Comparison of ENCODE assay signal across 29 cellular contexts in genomic region chr13:77319536-77319935, GRCh38. TPM values are rescaled to one million over a fixed set of nuclear protein-coding genes. Genes with fewer than 3 reads are reported as not detected.
DNase-seq lines count a peak whose midpoint lies in the region; ATAC-seq and TF ChIP-seq lines count a peak whose summit lies in the region.
"Had no signal": no experiment of that assay in that cellular context is flagged by ENCODE, and none has a peak within 500 bp of the region (broad histone marks: within the 10 kb centered on the region; RNA-seq: fewer than 3 reads in every experiment).

No MANE protein-coding gene starts in this region.

- TF ChIP-seq EP300 in sigmoid colon (IDR thresholded peaks at IDR 0.05) (no peak), suprapubic skin (IDR thresholded peaks at IDR 0.05) (no peak)

- TF ChIP-seq POLR2A in sigmoid colon (IDR thresholded peaks at IDR 0.05) (no peak), suprapubic skin (IDR thresholded peaks at IDR 0.05) (no peak)

- H3K27ac Mint-ChIP-seq in activated CD4-positive, alpha-beta T cell treated with anti-CD3 and anti-CD28 coated beads for 36 hours, result peak overlapping the region; percentile 9
- peak overlapping the region in 6 of 7 donors; percentile 8 to 82 (median 28) for H3K27ac Mint-ChIP-seq in CD4-positive, alpha-beta memory T cell
- peak overlapping the region; percentile 47 for H3K27ac Mint-ChIP-seq in T-helper 17 cell
- no peak overlapping the region for H3K27ac Mint-ChIP-seq in memory B cell
- H3K27ac Mint-ChIP-seq: activated naive CD4-positive, alpha-beta T cell treated with anti-CD3 and anti-CD28 coated beads, Interleukin-2, amount 10 ng/mL, durations not matched to agents 7 days and 5 days had no signal

- no peaks in the 10 kb centered on the region for H3K36me3 ChIP-seq in CD4-positive, alpha-beta memory T cell (ENCODE audit: insufficient read depth, low read length)
- H3K36me3 ChIP-seq in sigmoid colon (no peaks in the 10 kb centered on the region), suprapubic skin (no peaks in the 10 kb centered on the region)
- H3K36me3 ChIP-seq: uterus had no signal

- no peak overlapping the region for H3K27ac ChIP-seq in CD4-positive, alpha-beta memory T cell (ENCODE audit: low read depth, low read length)
- no peak overlapping the region for H3K27ac ChIP-seq in sigmoid colon
- no peak overlapping the region for H3K27ac ChIP-seq in coronary artery
- H3K27ac ChIP-seq in suprapubic skin, result no peak overlapping the region
- H3K27ac ChIP-seq: ascending aorta, epithelial cell of prostate, hepatocyte, HL-60, parathyroid adenoma, uterus had no signal

- H3K36me3 Mint-ChIP-seq in activated CD4-positive, alpha-beta T cell treated with anti-CD3 and anti-CD28 coated beads for 36 hours (ENCODE audit: low read depth), result peaks cover 5% of the 10 kb centered on the region
- peaks cover 5 to 11% of the 10 kb centered on the region in 2 donors for H3K36me3 Mint-ChIP-seq in CD4-positive, alpha-beta memory T cell
- H3K36me3 Mint-ChIP-seq in T-helper 17 cell (ENCODE audit: low read depth), result no peaks in the 10 kb centered on the region
- peaks cover 3% of the 10 kb centered on the region for H3K36me3 Mint-ChIP-seq in memory B cell

- peaks cover 93% of the 10 kb centered on the region for H3K4me1 Mint-ChIP-seq in activated CD4-positive, alpha-beta T cell treated with anti-CD3 and anti-CD28 coated beads for 36 hours
- peaks cover 74 to 98% (median 87%) of the 10 kb centered on the region in 4 donors for H3K4me1 Mint-ChIP-seq in CD4-positive, alpha-beta memory T cell
- H3K4me1 Mint-ChIP-seq in T-helper 17 cell, result peaks cover 77% of the 10 kb centered on the region
- H3K4me1 Mint-ChIP-seq in memory B cell, result peaks cover 65% of the 10 kb centered on the region

- H3K27me3 ChIP-seq in CD4-positive, alpha-beta memory T cell (ENCODE audit: insufficient read depth, low read length), result no peaks in the 10 kb centered on the region
- no peaks in the 10 kb centered on the region for H3K27me3 ChIP-seq in sigmoid colon
- H3K27me3 ChIP-seq in suprapubic skin, result no peaks in the 10 kb centered on the region
- H3K27me3 ChIP-seq: ascending aorta, hepatocyte, uterus had no signal

- H3K4me3 ChIP-seq in CD4-positive, alpha-beta memory T cell (ENCODE audit: low read length in 2 of 2), result no peak overlapping the region
- H3K4me3 ChIP-seq in sigmoid colon (no peak overlapping the region), coronary artery (no peak overlapping the region), suprapubic skin (no peak overlapping the region)
- H3K4me3 ChIP-seq: ascending aorta, hepatocyte, smooth muscle cell, uterus had no signal

- POLR2A ChIA-PET in activated CD4-positive, alpha-beta T cell treated with anti-CD3 and anti-CD28 coated beads for 36 hours (lab: Charles Lee), result interaction anchor here (1.0 kb wide), 1 partner anchor 10 kb away, joined by 3 read pairs; no protein-coding TSS in a partner anchor
- POLR2A ChIA-PET in CD4-positive, alpha-beta memory T cell (lab: Charles Lee; ENCODE audit: partially characterized antibody), result interaction anchor here (1.0 to 2.7 kb wide), 3 partner anchors 9 to 159 kb away, joined by 3 to 17 read pairs (median 5); no protein-coding TSS in a partner anchor

- no peaks in the 10 kb centered on the region for H3K27me3 Mint-ChIP-seq in activated CD4-positive, alpha-beta T cell treated with anti-CD3 and anti-CD28 coated beads for 36 hours
- H3K27me3 Mint-ChIP-seq in CD4-positive, alpha-beta memory T cell, result no peaks in the 10 kb centered on the region
- H3K27me3 Mint-ChIP-seq in T-helper 17 cell, result no peaks in the 10 kb centered on the region
- H3K27me3 Mint-ChIP-seq in memory B cell, result no peaks in the 10 kb centered on the region
- H3K27me3 Mint-ChIP-seq: activated naive CD4-positive, alpha-beta T cell treated with anti-CD3 and anti-CD28 coated beads, Interleukin-2, amount 10 ng/mL, durations not matched to agents 7 days and 5 days; stimulated activated naive CD8-positive, alpha-beta T cell treated with anti-CD3 and anti-CD28 coated beads, Interleukin-15, amount 100 ng/mL, for 72 hours had no signal

- CTCF ChIA-PET in activated CD4-positive, alpha-beta T cell treated with anti-CD3 and anti-CD28 coated beads for 36 hours (lab: Charles Lee), result interaction anchor here (0.6 to 1.9 kb wide), 4 partner anchors 10 to 347 kb away, joined by 4 to 7 read pairs (median 6); no protein-coding TSS in a partner anchor
- CTCF ChIA-PET in CD4-positive, alpha-beta memory T cell (lab: Charles Lee; ENCODE audit: partially characterized antibody), result interaction anchor here (1.3 kb wide), 1 partner anchor 159 kb away, joined by 7 read pairs; no protein-coding TSS in a partner anchor

- ATAC-seq in activated CD4-positive, alpha-beta T cell treated with anti-CD3 and anti-CD28 coated beads for 36 hours, result no peak
- ATAC-seq in T-helper 17 cell (no peak), memory B cell (ENCODE audit: low read depth) (no peak)
- ATAC-seq: left colon, PC-3 had no signal

- no peak for TF ChIP-seq CTCF in sigmoid colon (IDR thresholded peaks at IDR 0.05)
- TF ChIP-seq CTCF in coronary artery (IDR thresholded peaks at IDR 0.05), result no peak
- TF ChIP-seq CTCF in suprapubic skin (IDR thresholded peaks at IDR 0.05), result no peak

- WGBS in sigmoid colon, 2 donors, result 85 to 87% methylated on average over 2 of the region's 2 CpGs
- 89% methylated on average over 2 of the region's 2 CpGs for WGBS in suprapubic skin

- no peaks in the 10 kb centered on the region for H3K9me3 Mint-ChIP-seq in activated CD4-positive, alpha-beta T cell treated with anti-CD3 and anti-CD28 coated beads for 36 hours (ENCODE audit: low read depth)
- no peaks in the 10 kb centered on the region for H3K9me3 Mint-ChIP-seq in CD4-positive, alpha-beta memory T cell
- H3K9me3 Mint-ChIP-seq in memory B cell, result peaks cover 2% of the 10 kb centered on the region
- H3K9me3 Mint-ChIP-seq: activated naive CD4-positive, alpha-beta T cell treated with anti-CD3 and anti-CD28 coated beads, Interleukin-2, amount 10 ng/mL, durations not matched to agents 7 days and 5 days; neural crest cell; stimulated activated naive CD8-positive, alpha-beta T cell treated with anti-CD3 and anti-CD28 coated beads, Interleukin-15, amount 100 ng/mL, for 72 hours had no signal

- H3K9me3 ChIP-seq in CD4-positive, alpha-beta memory T cell (ENCODE audit: control insufficient read depth in 1 of 2, low read length in 2 of 2), result no peaks in the 10 kb centered on the region
- H3K9me3 ChIP-seq in T-helper 17 cell (ENCODE audit: control insufficient read depth, low read length, poor library complexity, severe bottlenecking) (no peaks in the 10 kb centered on the region), sigmoid colon (no peaks in the 10 kb centered on the region), suprapubic skin (no peaks in the 10 kb centered on the region)
- H3K9me3 ChIP-seq: ascending aorta, uterus had no signal

- no peak overlapping the region for H3K4me3 Mint-ChIP-seq in activated CD4-positive, alpha-beta T cell treated with anti-CD3 and anti-CD28 coated beads for 36 hours
- H3K4me3 Mint-ChIP-seq in CD4-positive, alpha-beta memory T cell, result peak overlapping the region in 4 of 8 donors; percentile 11 to 62 (median 36)
- no peak overlapping the region for H3K4me3 Mint-ChIP-seq in T-helper 17 cell
- H3K4me3 Mint-ChIP-seq in memory B cell, result peak overlapping the region; percentile 30
- H3K4me3 Mint-ChIP-seq: activated naive CD4-positive, alpha-beta T cell treated with anti-CD3 and anti-CD28 coated beads, Interleukin-2, amount 10 ng/mL, durations not matched to agents 7 days and 5 days; neural crest cell had no signal

- intact Hi-C loops in activated CD4-positive, alpha-beta T cell treated with anti-CD3 and anti-CD28 coated beads for 36 hours (cut with DNase I, micrococcal nuclease), result no loop called here
- intact Hi-C loops in CD4-positive, alpha-beta memory T cell (cut with micrococcal nuclease), result no loop called here
- intact Hi-C loops in sigmoid colon (cut with DNase I), result no loop called here

- peaks cover 96% of the 10 kb centered on the region for H3K4me1 ChIP-seq in CD4-positive, alpha-beta memory T cell (ENCODE audit: insufficient read depth, low read length)
- H3K4me1 ChIP-seq in sigmoid colon (peaks cover 0 to 41% (median 25%) of the 10 kb centered on the region in 4 donors), suprapubic skin (peaks cover 53% of the 10 kb centered on the region)

- no peak for DNase-seq in activated CD4-positive, alpha-beta T cell treated with anti-CD3 and anti-CD28 coated beads for 36 hours
- DNase-seq in activated CD4-positive, alpha-beta T cell treated with anti-CD3 and anti-CD28 coated beads for 1 hour, result no peak
- DNase-seq in CD4-positive, alpha-beta memory T cell, result no peak
- DNase-seq in T-helper 17 cell (no peak), memory B cell (ENCODE audit: low spot score in 2 of 2) (no peak), sigmoid colon (no peak), coronary artery (ENCODE audit: low spot score) (no peak), suprapubic skin (ENCODE audit: low spot score in 2 of 2) (no peak)
- DNase-seq: 8988T; activated CD4-positive, alpha-beta T cell treated with anti-CD3 and anti-CD28 coated beads for 4 hours; activated naive CD4-positive, alpha-beta T cell treated with anti-CD3 and anti-CD28 coated beads, Interleukin-2, amount 10 ng/mL, durations not matched to agents 7 days and 5 days; cortex of kidney; effector memory CD4-positive, alpha-beta T cell; left colon; mammary epithelial cell; NCI-H2081; NCI-H524 treated with DMSO at 0.1 percent for 48 hours; PC-3; retina; stimulated activated naive CD8-positive, alpha-beta T cell treated with anti-CD3 and anti-CD28 coated beads, Interleukin-15, amount 100 ng/mL, for 72 hours; T-helper 2 cell; uterus had no signal

RNA-seq across cellular contexts. Expression of gene MYCBP2, which starts 7.4 kb away (rescaled TPM):
- 10 to 100 TPM; 71.3 to 85.9 TPM for total RNA-seq in activated CD4-positive, alpha-beta T cell treated with anti-CD3 and anti-CD28 coated beads for 36 hours
- 100 to 1,000 TPM; 189 to 197 TPM for total RNA-seq in CD4-positive, alpha-beta memory T cell
- polyA plus RNA-seq in CD4-positive, alpha-beta memory T cell, result 10 to 100 TPM; 13.3 to 48.3 TPM
- total RNA-seq in T-helper 17 cell (100 to 1,000 TPM; 146 to 160 TPM), sigmoid colon (100 to 1,000 TPM in 2 of 4 donors, 10 to 100 TPM in 2; 93.5 to 130 (median 100) TPM), suprapubic skin (100 to 1,000 TPM; 182 to 245 (median 207) TPM)
- polyA plus RNA-seq in sigmoid colon, result 10 to 100 TPM in 1 of 3 donors, 1 to 10 TPM in 2; 3.7 to 36.7 (median 7.2) TPM
